ENCODE assay signal across 1 cellular context in genomic region chr20:31608256-31608980, GRCh38.
TF ChIP-seq lines count a peak whose summit lies in the region.

No MANE protein-coding gene starts in this region.

TF ChIP-seq in K562, 482 proteins besides CTCF, POLR2A, EP300 and RAD21 (continued from another document and continues in another):
- TF ChIP-seq, protein P1, sequence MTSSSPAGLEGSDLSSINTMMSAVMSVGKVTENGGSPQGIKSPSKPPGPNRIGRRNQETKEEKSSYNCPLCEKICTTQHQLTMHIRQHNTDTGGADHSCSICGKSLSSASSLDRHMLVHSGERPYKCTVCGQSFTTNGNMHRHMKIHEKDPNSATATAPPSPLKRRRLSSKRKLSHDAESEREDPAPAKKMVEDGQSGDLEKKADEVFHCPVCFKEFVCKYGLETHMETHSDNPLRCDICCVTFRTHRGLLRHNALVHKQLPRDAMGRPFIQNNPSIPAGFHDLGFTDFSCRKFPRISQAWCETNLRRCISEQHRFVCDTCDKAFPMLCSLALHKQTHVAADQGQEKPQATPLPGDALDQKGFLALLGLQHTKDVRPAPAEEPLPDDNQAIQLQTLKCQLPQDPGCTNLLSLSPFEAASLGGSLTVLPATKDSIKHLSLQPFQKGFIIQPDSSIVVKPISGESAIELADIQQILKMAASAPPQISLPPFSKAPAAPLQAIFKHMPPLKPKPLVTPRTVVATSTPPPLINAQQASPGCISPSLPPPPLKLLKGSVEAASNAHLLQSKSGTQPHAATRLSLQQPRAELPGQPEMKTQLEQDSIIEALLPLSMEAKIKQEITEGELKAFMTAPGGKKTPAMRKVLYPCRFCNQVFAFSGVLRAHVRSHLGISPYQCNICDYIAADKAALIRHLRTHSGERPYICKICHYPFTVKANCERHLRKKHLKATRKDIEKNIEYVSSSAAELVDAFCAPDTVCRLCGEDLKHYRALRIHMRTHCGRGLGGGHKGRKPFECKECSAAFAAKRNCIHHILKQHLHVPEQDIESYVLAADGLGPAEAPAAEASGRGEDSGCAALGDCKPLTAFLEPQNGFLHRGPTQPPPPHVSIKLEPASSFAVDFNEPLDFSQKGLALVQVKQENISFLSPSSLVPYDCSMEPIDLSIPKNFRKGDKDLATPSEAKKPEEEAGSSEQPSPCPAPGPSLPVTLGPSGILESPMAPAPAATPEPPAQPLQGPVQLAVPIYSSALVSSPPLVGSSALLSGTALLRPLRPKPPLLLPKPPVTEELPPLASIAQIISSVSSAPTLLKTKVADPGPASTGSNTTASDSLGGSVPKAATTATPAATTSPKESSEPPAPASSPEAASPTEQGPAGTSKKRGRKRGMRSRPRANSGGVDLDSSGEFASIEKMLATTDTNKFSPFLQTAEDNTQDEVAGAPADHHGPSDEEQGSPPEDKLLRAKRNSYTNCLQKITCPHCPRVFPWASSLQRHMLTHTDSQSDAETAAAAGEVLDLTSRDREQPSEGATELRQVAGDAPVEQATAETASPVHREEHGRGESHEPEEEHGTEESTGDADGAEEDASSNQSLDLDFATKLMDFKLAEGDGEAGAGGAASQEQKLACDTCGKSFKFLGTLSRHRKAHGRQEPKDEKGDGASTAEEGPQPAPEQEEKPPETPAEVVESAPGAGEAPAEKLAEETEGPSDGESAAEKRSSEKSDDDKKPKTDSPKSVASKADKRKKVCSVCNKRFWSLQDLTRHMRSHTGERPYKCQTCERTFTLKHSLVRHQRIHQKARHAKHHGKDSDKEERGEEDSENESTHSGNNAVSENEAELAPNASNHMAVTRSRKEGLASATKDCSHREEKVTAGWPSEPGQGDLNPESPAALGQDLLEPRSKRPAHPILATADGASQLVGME (CRISPR knock-in tag; IDR thresholded peaks at IDR 0.05): 0 out of 2 replicates have a peak, but pooled peaks have one; percentile 63
- peak; percentile 44; the same call in 1 of the 2 replicates for TF ChIP-seq DPF2 (IDR thresholded peaks at IDR 0.05)
- TF ChIP-seq MAZ (CRISPR knock-in tag; conservative IDR thresholded peaks at IDR 0.05 in 1 of 2, IDR thresholded peaks at IDR 0.05 in 1 of 2): peak; percentile 85 to 95
- no peak for TF ChIP-seq NR2C2 (CRISPR knock-in tag; IDR thresholded peaks at IDR 0.05)
- no peak for TF ChIP-seq NR2C2 (tag; IDR thresholded peaks at IDR 0.05)
- TF ChIP-seq CAMTA2 (CRISPR knock-in tag; conservative IDR thresholded peaks at IDR 0.05): no peak
- no peak for TF ChIP-seq GABPB2 (CRISPR knock-in tag; conservative IDR thresholded peaks at IDR 0.05)
- TF ChIP-seq, protein P2, sequence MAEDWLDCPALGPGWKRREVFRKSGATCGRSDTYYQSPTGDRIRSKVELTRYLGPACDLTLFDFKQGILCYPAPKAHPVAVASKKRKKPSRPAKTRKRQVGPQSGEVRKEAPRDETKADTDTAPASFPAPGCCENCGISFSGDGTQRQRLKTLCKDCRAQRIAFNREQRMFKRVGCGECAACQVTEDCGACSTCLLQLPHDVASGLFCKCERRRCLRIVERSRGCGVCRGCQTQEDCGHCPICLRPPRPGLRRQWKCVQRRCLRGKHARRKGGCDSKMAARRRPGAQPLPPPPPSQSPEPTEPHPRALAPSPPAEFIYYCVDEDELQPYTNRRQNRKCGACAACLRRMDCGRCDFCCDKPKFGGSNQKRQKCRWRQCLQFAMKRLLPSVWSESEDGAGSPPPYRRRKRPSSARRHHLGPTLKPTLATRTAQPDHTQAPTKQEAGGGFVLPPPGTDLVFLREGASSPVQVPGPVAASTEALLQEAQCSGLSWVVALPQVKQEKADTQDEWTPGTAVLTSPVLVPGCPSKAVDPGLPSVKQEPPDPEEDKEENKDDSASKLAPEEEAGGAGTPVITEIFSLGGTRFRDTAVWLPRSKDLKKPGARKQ (CRISPR knock-in tag; IDR thresholded peaks at IDR 0.05): no peak
- no peak for TF ChIP-seq EZH2 (IDR thresholded peaks at IDR 0.05; ENCODE audit: borderline replicate concordance, low read depth, low read length)
- TF ChIP-seq STAG1 (CRISPR knock-in tag; IDR thresholded peaks at IDR 0.05; ENCODE audit: borderline replicate concordance): no peak
- no peak for TF ChIP-seq ELF1 (tag; IDR thresholded peaks at IDR 0.05)
- TF ChIP-seq TAF9B (IDR thresholded peaks at IDR 0.05; ENCODE audit: partially characterized antibody): peak; percentile 15
- TF ChIP-seq ZNF239 (CRISPR knock-in tag; IDR thresholded peaks at IDR 0.05): no peak
- no peak for TF ChIP-seq SLC30A9 (CRISPR knock-in tag; IDR thresholded peaks at IDR 0.05)
- TF ChIP-seq MECOM (CRISPR knock-in tag; IDR thresholded peaks at IDR 0.05): no peak
- TF ChIP-seq ZC3H11A (IDR thresholded peaks at IDR 0.05; ENCODE audit: low read depth, low read length): no peak
- TF ChIP-seq THAP12 (CRISPR knock-in tag; IDR thresholded peaks at IDR 0.05): no peak
- TF ChIP-seq RBM34 (IDR thresholded peaks at IDR 0.05; ENCODE audit: borderline replicate concordance, insufficient read depth, low read length): no peak
- TF ChIP-seq HCFC1 (IDR thresholded peaks at IDR 0.05; ENCODE audit: low read depth, low read length): peak; percentile 16; the same call in 1 of the 2 replicates
- TF ChIP-seq, protein P3, sequence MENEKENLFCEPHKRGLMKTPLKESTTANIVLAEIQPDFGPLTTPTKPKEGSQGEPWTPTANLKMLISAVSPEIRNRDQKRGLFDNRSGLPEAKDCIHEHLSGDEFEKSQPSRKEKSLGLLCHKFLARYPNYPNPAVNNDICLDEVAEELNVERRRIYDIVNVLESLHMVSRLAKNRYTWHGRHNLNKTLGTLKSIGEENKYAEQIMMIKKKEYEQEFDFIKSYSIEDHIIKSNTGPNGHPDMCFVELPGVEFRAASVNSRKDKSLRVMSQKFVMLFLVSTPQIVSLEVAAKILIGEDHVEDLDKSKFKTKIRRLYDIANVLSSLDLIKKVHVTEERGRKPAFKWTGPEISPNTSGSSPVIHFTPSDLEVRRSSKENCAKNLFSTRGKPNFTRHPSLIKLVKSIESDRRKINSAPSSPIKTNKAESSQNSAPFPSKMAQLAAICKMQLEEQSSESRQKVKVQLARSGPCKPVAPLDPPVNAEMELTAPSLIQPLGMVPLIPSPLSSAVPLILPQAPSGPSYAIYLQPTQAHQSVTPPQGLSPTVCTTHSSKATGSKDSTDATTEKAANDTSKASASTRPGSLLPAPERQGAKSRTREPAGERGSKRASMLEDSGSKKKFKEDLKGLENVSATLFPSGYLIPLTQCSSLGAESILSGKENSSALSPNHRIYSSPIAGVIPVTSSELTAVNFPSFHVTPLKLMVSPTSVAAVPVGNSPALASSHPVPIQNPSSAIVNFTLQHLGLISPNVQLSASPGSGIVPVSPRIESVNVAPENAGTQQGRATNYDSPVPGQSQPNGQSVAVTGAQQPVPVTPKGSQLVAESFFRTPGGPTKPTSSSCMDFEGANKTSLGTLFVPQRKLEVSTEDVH (IDR thresholded peaks at IDR 0.05; ENCODE audit: low read depth, partially characterized antibody): no peak
- no peak for TF ChIP-seq ZNF263 (CRISPR knock-in tag; IDR thresholded peaks at IDR 0.05; ENCODE audit: borderline replicate concordance)
- peak; percentile 37; the same call in 1 of the 2 replicates for TF ChIP-seq TEAD4 (IDR thresholded peaks at IDR 0.05; ENCODE audit: low read length)
- TF ChIP-seq TEAD4 (CRISPR knock-in tag; IDR thresholded peaks at IDR 0.05; ENCODE audit: borderline replicate concordance): no peak
- no peak for TF ChIP-seq LEF1 (IDR thresholded peaks at IDR 0.05)
- no peak for TF ChIP-seq ZKSCAN8 (CRISPR knock-in tag; IDR thresholded peaks at IDR 0.05)
- TF ChIP-seq SRSF9 (IDR thresholded peaks at IDR 0.05; ENCODE audit: borderline replicate concordance, low read depth, low read length): no peak
- no peak for TF ChIP-seq SETDB1 (IDR thresholded peaks at IDR 0.05; ENCODE audit: low read length)
- 0 out of 2 replicates have a peak, but pooled peaks have one; percentile 26 for TF ChIP-seq ZNF740 (CRISPR knock-in tag; IDR thresholded peaks at IDR 0.05)
- TF ChIP-seq ZNF740 (tag; IDR thresholded peaks at IDR 0.05): no peak
- TF ChIP-seq SIX5 (IDR thresholded peaks at IDR 0.05; ENCODE audit: borderline replicate concordance in 1 of 2, insufficient read depth in 1 of 2, low read depth in 1 of 2, low read length in 2 of 2): no peak
- TF ChIP-seq ZNF134 (CRISPR knock-in tag; conservative IDR thresholded peaks at IDR 0.05): no peak
- TF ChIP-seq PURB (CRISPR knock-in tag; IDR thresholded peaks at IDR 0.05; ENCODE audit: low read depth): no peak
- TF ChIP-seq ZNF77 (CRISPR knock-in tag; IDR thresholded peaks at IDR 0.05): no peak
- TF ChIP-seq, protein P4, sequence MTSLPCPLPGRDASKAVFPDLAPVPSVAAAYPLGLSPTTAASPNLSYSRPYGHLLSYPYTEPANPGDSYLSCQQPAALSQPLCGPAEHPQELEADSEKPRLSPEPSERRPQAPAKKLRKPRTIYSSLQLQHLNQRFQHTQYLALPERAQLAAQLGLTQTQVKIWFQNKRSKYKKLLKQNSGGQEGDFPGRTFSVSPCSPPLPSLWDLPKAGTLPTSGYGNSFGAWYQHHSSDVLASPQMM (CRISPR knock-in tag; IDR thresholded peaks at IDR 0.05): no peak
- peak in 1 of 2 experiments; percentile 48; a peak in 1 of 4 replicates for TF ChIP-seq RCOR1 (IDR thresholded peaks at IDR 0.05; ENCODE audit: borderline replicate concordance in 1 of 2, low read depth in 2 of 2, low read length in 2 of 2)
- no peak for TF ChIP-seq ZNF707 (CRISPR knock-in tag; conservative IDR thresholded peaks at IDR 0.05)
- peak in 1 of 2 experiments; percentile 4; a peak in 1 of 4 replicates for TF ChIP-seq SIN3A (IDR thresholded peaks at IDR 0.05; ENCODE audit: borderline replicate concordance in 2 of 2, control insufficient read depth in 1 of 2, low read depth in 2 of 2, low read length in 2 of 2)
- no peak for TF ChIP-seq ZNF57 (CRISPR knock-in tag; IDR thresholded peaks at IDR 0.05)
- TF ChIP-seq CBFB (CRISPR knock-in tag; IDR thresholded peaks at IDR 0.05): no peak
- no peak for TF ChIP-seq KHSRP (IDR thresholded peaks at IDR 0.05)
- no peak for TF ChIP-seq ETV6 (IDR thresholded peaks at IDR 0.05; ENCODE audit: borderline replicate concordance in 1 of 2, low read depth in 2 of 2, low read length in 1 of 2)
- no peak for TF ChIP-seq ETV6 (CRISPR knock-in tag; IDR thresholded peaks at IDR 0.05; ENCODE audit: borderline replicate concordance)
- TF ChIP-seq, protein P5, sequence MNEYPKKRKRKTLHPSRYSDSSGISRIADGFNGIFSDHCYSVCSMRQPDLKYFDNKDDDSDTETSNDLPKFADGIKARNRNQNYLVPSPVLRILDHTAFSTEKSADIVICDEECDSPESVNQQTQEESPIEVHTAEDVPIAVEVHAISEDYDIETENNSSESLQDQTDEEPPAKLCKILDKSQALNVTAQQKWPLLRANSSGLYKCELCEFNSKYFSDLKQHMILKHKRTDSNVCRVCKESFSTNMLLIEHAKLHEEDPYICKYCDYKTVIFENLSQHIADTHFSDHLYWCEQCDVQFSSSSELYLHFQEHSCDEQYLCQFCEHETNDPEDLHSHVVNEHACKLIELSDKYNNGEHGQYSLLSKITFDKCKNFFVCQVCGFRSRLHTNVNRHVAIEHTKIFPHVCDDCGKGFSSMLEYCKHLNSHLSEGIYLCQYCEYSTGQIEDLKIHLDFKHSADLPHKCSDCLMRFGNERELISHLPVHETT (CRISPR knock-in tag; conservative IDR thresholded peaks at IDR 0.05 in 1 of 2, IDR thresholded peaks at IDR 0.05 in 1 of 2): 0 out of 4 replicates have a peak, but pooled peaks of 1 of the 2 experiments have one; percentile 12
- TF ChIP-seq HLTF (IDR thresholded peaks at IDR 0.05): no peak
- no peak for TF ChIP-seq GABPA (tag; conservative IDR thresholded peaks at IDR 0.05; ENCODE audit: low read depth)
- peak; percentile 78 to 84; a peak in 3 of 4 replicates for TF ChIP-seq UBTF (IDR thresholded peaks at IDR 0.05; ENCODE audit: borderline replicate concordance in 1 of 2, low read depth in 2 of 2, low read length in 2 of 2)
- no peak for TF ChIP-seq RBM39 (optimal IDR thresholded peaks at IDR 0.05; ENCODE audit: low read depth, low read length)
- TF ChIP-seq PTBP1 (IDR thresholded peaks at IDR 0.05; ENCODE audit: low read depth, low read length): no peak
- peak; percentile 61; the same call in 1 of the 2 replicates for TF ChIP-seq ELF2 (CRISPR knock-in tag; IDR thresholded peaks at IDR 0.05)
- peak; percentile 39; the same call in 1 of the 2 replicates for TF ChIP-seq ARID1B (IDR thresholded peaks at IDR 0.05)
- no peak for TF ChIP-seq STAT5B (CRISPR knock-in tag; IDR thresholded peaks at IDR 0.05)
- TF ChIP-seq ZNF778 (CRISPR knock-in tag; IDR thresholded peaks at IDR 0.05): no peak
- TF ChIP-seq MTF1 (CRISPR knock-in tag; IDR thresholded peaks at IDR 0.05; ENCODE audit: borderline replicate concordance): no peak
